Comparison of ENCODE assay signal across 19 cellular contexts in the genomic region with DNA sequence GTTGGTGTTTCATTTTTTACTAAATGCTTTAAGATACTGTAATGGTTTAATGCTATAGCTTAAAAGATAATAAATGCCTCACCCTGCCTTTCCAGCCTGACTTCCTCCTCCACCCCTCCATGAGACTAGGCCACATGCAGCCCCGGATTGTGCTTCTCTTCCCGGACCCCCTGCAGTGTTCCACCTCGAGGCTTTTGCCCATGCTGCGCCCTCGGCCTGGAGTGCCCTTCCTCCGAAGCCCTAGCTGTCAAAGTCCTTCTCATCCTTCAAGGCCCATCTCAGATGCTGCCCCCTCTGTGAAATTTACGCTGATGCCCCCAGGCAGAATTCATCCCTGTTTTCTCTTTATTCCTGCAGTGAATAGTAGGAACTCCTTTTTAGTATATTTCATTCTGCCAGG.
"Had no signal": no experiment of that assay in that cellular context is flagged by ENCODE, and none has a peak within 500 bp of the region (broad histone marks: within the 10 kb centered on the region; RNA-seq: fewer than 3 reads in every experiment).

No MANE protein-coding gene starts in this region.

- ATAC-seq: gastrocnemius medialis; heart right ventricle; left lobe of liver; naive thymus-derived CD4-positive, alpha-beta T cell; right cardiac atrium; stimulated activated effector memory CD8-positive, alpha-beta T cell treated with anti-CD3 and anti-CD28 coated beads, Interleukin-12 subunit alpha, Interleukin-12 subunit beta, amount 100 ng/mL, for 72 hours; stimulated activated naive CD8-positive, alpha-beta T cell treated with anti-CD3 and anti-CD28 coated beads, Interleukin-15, Interleukin-2, amounts not matched to agents 100 U/mL and 50 U/mL, for 24 hours had no signal

- H3K27me3 ChIP-seq: esophagus muscularis mucosa, gastrocnemius medialis, heart right ventricle, ovary, testis, tibial nerve had no signal

- H3K36me3 ChIP-seq: ovary had no signal

- H3K4me3 ChIP-seq: esophagus muscularis mucosa, gastrocnemius medialis, heart right ventricle, ovary, testis, tibial nerve had no signal

- DNase-seq: effector memory CD4-positive, alpha-beta T cell; gastrocnemius medialis; heart right ventricle; hypothalamus; kidney glomerular epithelial cell; mammary epithelial cell; naive thymus-derived CD4-positive, alpha-beta T cell; nephron progenitor cell; ovary; right cardiac atrium; stimulated activated CD4-positive, alpha-beta T cell treated with anti-CD3 and anti-CD28 coated beads, Interleukin-4, amount 100 ng/mL, for 1 hour; stimulated activated CD8-positive, alpha-beta memory T cell treated with anti-CD3 and anti-CD28 coated beads, Interleukin-4, amount 100 ng/mL, for 48 hours; stimulated activated naive CD8-positive, alpha-beta T cell treated with anti-CD3 and anti-CD28 coated beads, Interleukin-15, Interleukin-2, amounts not matched to agents 100 U/mL and 50 U/mL, for 24 hours; testis had no signal

- H3K27ac ChIP-seq: epithelial cell of prostate, esophagus muscularis mucosa, gastrocnemius medialis, ovary, testis, tibial nerve had no signal

- H3K9me3 ChIP-seq: esophagus muscularis mucosa, gastrocnemius medialis, heart right ventricle, ovary, testis, tibial nerve had no signal
